In the genomic region with DNA sequence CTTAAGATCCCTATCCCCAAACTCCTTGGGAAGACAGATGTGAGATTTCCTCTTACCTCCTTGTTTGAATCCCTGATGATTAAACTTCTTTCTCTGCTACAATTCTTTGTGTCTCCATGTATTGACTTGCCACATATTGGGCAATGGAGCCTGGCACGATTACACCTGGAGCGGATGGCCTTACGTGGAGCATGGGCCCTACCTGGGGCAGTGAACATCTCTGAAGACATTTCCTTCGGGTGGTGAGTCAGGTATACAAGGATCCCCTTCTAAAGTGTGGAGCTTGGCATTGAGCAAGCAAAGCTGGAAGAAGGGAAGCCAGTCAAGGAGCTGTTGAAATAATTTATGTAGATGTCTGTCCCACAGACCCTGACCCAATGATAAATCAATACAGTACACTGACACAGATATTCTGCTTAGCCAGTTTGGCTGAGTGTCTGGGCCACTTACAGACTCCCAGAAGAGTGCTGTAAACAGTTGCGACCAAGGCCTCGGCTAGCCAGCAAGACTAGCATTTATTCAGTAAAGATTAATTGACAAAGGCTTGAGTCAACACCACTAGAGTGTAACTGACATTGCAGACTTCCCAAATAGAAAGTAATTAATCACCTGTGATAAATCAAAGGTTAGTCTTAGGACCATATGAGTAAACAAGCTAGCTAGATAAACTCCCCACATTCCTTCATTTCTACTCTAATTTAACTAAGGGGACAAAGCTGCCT, we compare ENCODE assay signal across 18 cellular contexts.
A peak's percentile ranks its signal among the peaks of the same experiment; 100 is the strongest.
DNase-seq lines count a peak whose midpoint lies in the region; ATAC-seq and TF ChIP-seq lines count a peak whose summit lies in the region.
"Had no signal": no experiment of that assay in that cellular context is flagged by ENCODE, and none has a peak within 500 bp of the region (broad histone marks: within the 10 kb centered on the region; RNA-seq: fewer than 3 reads in every experiment).

No MANE protein-coding gene starts in this region.

- peaks cover 13% of the 10 kb centered on the region for H3K4me1 ChIP-seq in RWPE2 (ENCODE audit: insufficient read depth, poor library complexity, severe bottlenecking)
- H3K4me1 ChIP-seq in mammary epithelial cell (ENCODE audit: insufficient read depth, low read length), result no peaks in the 10 kb centered on the region
- H3K4me1 ChIP-seq in right cardiac atrium (ENCODE audit: control insufficient read depth, insufficient read depth, low read length), result no peaks in the 10 kb centered on the region
- H3K4me1 ChIP-seq: BLaER1 treated with 17β-estradiol and CSF1 and Interleukin-3, amounts not matched to agents 10 nM and 100 nM; Caco-2 had no signal

- BruUV-seq in mammary epithelial cell (replicated peaks; lab: Mats Ljungman, UMichigan), result no TSS peak

- peak overlapping the region; percentile 11 for H2AFZ ChIP-seq in mammary epithelial cell (ENCODE audit: low read depth, low read length)

- H3K4me3 ChIP-seq in RWPE2 (ENCODE audit: severe bottlenecking) (no peak overlapping the region), mammary epithelial cell (replicated peaks in 1 of 3; ENCODE audit: insufficient read depth in 1 of 3, low read depth in 2 of 3, low read length in 3 of 3) (no peak overlapping the region), epithelial cell of esophagus (ENCODE audit: low read length) (no peak overlapping the region), right cardiac atrium (ENCODE audit: low read length) (no peak overlapping the region)
- H3K4me3 ChIP-seq: BLaER1 treated with 17β-estradiol and CSF1 and Interleukin-3, amounts not matched to agents 10 nM and 100 nM had no signal

- H4K20me1 ChIP-seq in mammary epithelial cell (ENCODE audit: insufficient read depth, low read length), result no peaks in the 10 kb centered on the region
- H4K20me1 ChIP-seq: BLaER1 treated with 17β-estradiol and CSF1 and Interleukin-3, amounts not matched to agents 10 nM and 100 nM had no signal

- in situ Hi-C loops in mammary epithelial cell (cut with MboI; ENCODE audit: low sequenced_read_pairs in 2 of 2), result no loop called here

- H3K27me3 ChIP-seq in RWPE2 (ENCODE audit: insufficient read depth, poor library complexity, severe bottlenecking), result no peaks in the 10 kb centered on the region
- H3K27me3 ChIP-seq in mammary epithelial cell (ENCODE audit: insufficient read depth, low read length), result no peaks in the 10 kb centered on the region
- peaks cover 3% of the 10 kb centered on the region for H3K27me3 ChIP-seq in right cardiac atrium (ENCODE audit: control insufficient read depth, insufficient read depth)
- H3K27me3 ChIP-seq: BLaER1 treated with 17β-estradiol and CSF1 and Interleukin-3, amounts not matched to agents 10 nM and 100 nM had no signal

- no peaks in the 10 kb centered on the region for H3K9me3 ChIP-seq in RWPE2 (ENCODE audit: severe bottlenecking)
- H3K9me3 ChIP-seq in mammary epithelial cell (replicated peaks; ENCODE audit: insufficient read depth, low read length), result no peaks in the 10 kb centered on the region
- H3K9me3 ChIP-seq in right cardiac atrium (ENCODE audit: control insufficient read depth, low read length), result no peaks in the 10 kb centered on the region
- H3K9me3 ChIP-seq: Caco-2 had no signal

- H3K27ac ChIP-seq in RWPE1 (no peak overlapping the region), RWPE2 (ENCODE audit: poor library complexity, severe bottlenecking) (peak overlapping the region; percentile 16), mammary epithelial cell (ENCODE audit: insufficient read depth, low read depth, low read length) (no peak overlapping the region), right cardiac atrium (ENCODE audit: low read length) (no peak overlapping the region)
- H3K27ac ChIP-seq: BLaER1 treated with 17β-estradiol and CSF1 and Interleukin-3, amounts not matched to agents 10 nM and 100 nM; C4-2B had no signal

- H3K79me2 ChIP-seq in mammary epithelial cell (ENCODE audit: insufficient read depth, low read length), result no peaks in the 10 kb centered on the region

- CTCF ChIA-PET in RWPE1 (lab: Yijun Ruan, JAX), result no interaction called here
- CTCF ChIA-PET in mammary epithelial cell (lab: Charles Lee; ENCODE audit: low non-redundant PET), result no interaction called here

- dilution Hi-C loops in mammary epithelial cell (cut with HindIII; ENCODE audit: low sequenced_read_pairs), result no loop called here

- POLR2A ChIA-PET in RWPE1 (lab: Yijun Ruan, JAX; ENCODE audit: low non-redundant PET), result no interaction called here

- H3K36me3 ChIP-seq in RWPE2 (ENCODE audit: low read depth) (no peaks in the 10 kb centered on the region), mammary epithelial cell (ENCODE audit: insufficient read depth, low read length) (no peaks in the 10 kb centered on the region)
- H3K36me3 ChIP-seq: BLaER1 treated with 17β-estradiol and CSF1 and Interleukin-3, amounts not matched to agents 10 nM and 100 nM had no signal

- TF ChIP-seq CTCF in RWPE1 (conservative IDR thresholded peaks at IDR 0.05; ENCODE audit: low read depth) (no peak), RWPE2 (IDR thresholded peaks at IDR 0.05; ENCODE audit: poor library complexity, severe bottlenecking) (no peak), mammary epithelial cell (conservative IDR thresholded peaks at IDR 0.05 in 1 of 2, IDR thresholded peaks at IDR 0.05 in 1 of 2; ENCODE audit: extremely low read depth in 1 of 2, insufficient read depth in 1 of 2, low read depth in 1 of 2, low read length in 2 of 2) (no peak), epithelial cell of esophagus (IDR thresholded peaks at IDR 0.05; ENCODE audit: insufficient read depth, low read depth, low read length, missing control alignments) (no peak)

- no peak overlapping the region for H3K4me2 ChIP-seq in mammary epithelial cell (ENCODE audit: insufficient read depth, low read depth, low read length)
- H3K4me2 ChIP-seq: BLaER1 treated with 17β-estradiol and CSF1 and Interleukin-3, amounts not matched to agents 10 nM and 100 nM had no signal

- 50% methylated on average over 5 of the region's 6 CpGs for WGBS in mammary epithelial cell (ENCODE audit: low coverage, missing lambda C conversion rate)
- 89% methylated on average over 6 of the region's 6 CpGs for WGBS in right cardiac atrium

- H3K9ac ChIP-seq in mammary epithelial cell (ENCODE audit: insufficient read depth, low read length), result no peak overlapping the region
- H3K9ac ChIP-seq: BLaER1 treated with 17β-estradiol and CSF1 and Interleukin-3, amounts not matched to agents 10 nM and 100 nM had no signal

- peak; percentile 87 for ATAC-seq in RWPE2 (ENCODE audit: low read depth)
- ATAC-seq in right cardiac atrium, result no peak
- no peak for ATAC-seq in GM19395 (IDR thresholded peaks at IDR 0.05; ENCODE audit: unreplicated experiment)
- ATAC-seq: CD8-positive, alpha-beta T cell had no signal

- DNase-seq in RWPE1 (ENCODE audit: low spot score), result peak; percentile 30
- DNase-seq in RWPE2 (ENCODE audit: low spot score), result peak; percentile 58
- peak; percentile 23 for DNase-seq in mammary epithelial cell
- DNase-seq in epithelial cell of esophagus (ENCODE audit: low read depth), result peak; percentile 91
- no peak for DNase-seq in right cardiac atrium
- no peak for DNase-seq in T1000 (lab: John Stamatoyannopoulos, UW)
- no peak for DNase-seq in globus pallidus (ENCODE audit: low spot score)
- DNase-seq: 8988T; AML-193; Caco-2; Calu3; CD4-positive, alpha-beta T cell; DMS79 treated with DMSO at 0.1 percent for 48 hours; GF-D8 had no signal

- intact Hi-C loops in mammary epithelial cell (cut with micrococcal nuclease) (no loop called here), right cardiac atrium (cut with DNase I) (no loop called here)

Comparison
In these comparisons a context has a peak if more than half of its experiments do, and no peak if none do; other contexts are left out.
1. DNase-seq: peak in RWPE1 (single experiment), RWPE2 (single experiment), mammary epithelial cell (single experiment) and epithelial cell of esophagus (single experiment); none in right cardiac atrium (0 of 3), T1000 (single experiment) and globus pallidus (single experiment).